In genomic region chr22:40203568-40203967, GRCh38 we compare ENCODE assay signal across 9 cellular contexts. TPM values are rescaled to one million over a fixed set of nuclear protein-coding genes. Genes with fewer than 3 reads are reported as not detected.
DNase-seq lines count a peak whose midpoint lies in the region; ATAC-seq and TF ChIP-seq lines count a peak whose summit lies in the region.
"Had no signal": no experiment of that assay in that cellular context is flagged by ENCODE, and none has a peak within 500 bp of the region (broad histone marks: within the 10 kb centered on the region; RNA-seq: fewer than 3 reads in every experiment).

No MANE protein-coding gene starts in this region.

- H2BK15ac ChIP-seq in H9 (ENCODE audit: low read depth, low read length): no peak overlapping the region

- H3K27ac Mint-ChIP-seq in H9 (peak overlapping the region in 2 of 3 experiments; percentile 26 to 41; a peak in 2 of 7 replicates), naive B cell (peak overlapping the region; percentile 75 to 96 (median 88))
- peak overlapping the region; percentile 88 for H3K27ac Mint-ChIP-seq in activated CD4-positive, alpha-beta T cell treated with anti-CD3 and anti-CD28 coated beads, Interleukin-2, amount 10 ng/mL, durations not matched to agents 7 days and 5 days

- H3K4me1 Mint-ChIP-seq in H9 (peaks cover 62 to 75% of the 10 kb centered on the region in 2 experiments), naive B cell (peaks cover 44 to 67% (median 59%) of the 10 kb centered on the region in 3 donors)
- H3K4me1 Mint-ChIP-seq in activated CD4-positive, alpha-beta T cell treated with anti-CD3 and anti-CD28 coated beads, Interleukin-2, amount 10 ng/mL, durations not matched to agents 7 days and 5 days: peaks cover 61% of the 10 kb centered on the region

- no peak overlapping the region for H2BK12ac ChIP-seq in H9 (ENCODE audit: insufficient read length, low read depth, low read length)

- no peak overlapping the region for H2AK5ac ChIP-seq in H9 (ENCODE audit: insufficient read length, low read length)

- H3K9ac ChIP-seq in H9 (ENCODE audit: extremely low read depth, insufficient read length, low read length): no peak overlapping the region

- no peak overlapping the region for H3K56ac ChIP-seq in H9 (ENCODE audit: insufficient read length, low read depth, low read length)

- H3K27me3 Mint-ChIP-seq in H9 (ENCODE audit: low read depth) (no peaks in the 10 kb centered on the region), naive B cell (no peaks in the 10 kb centered on the region)
- H3K27me3 Mint-ChIP-seq in activated CD4-positive, alpha-beta T cell treated with anti-CD3 and anti-CD28 coated beads, Interleukin-2, amount 10 ng/mL, durations not matched to agents 7 days and 5 days: no peaks in the 10 kb centered on the region

- H4K91ac ChIP-seq in H9 (ENCODE audit: insufficient read length, low read depth, low read length): no peak overlapping the region

- H3K9me3 ChIP-seq in H9 (ENCODE audit: control insufficient read depth, low read depth, low read length): no peaks in the 10 kb centered on the region

- H3K18ac ChIP-seq in H9 (ENCODE audit: insufficient read length, low read depth, low read length): no peak overlapping the region

- peaks cover 40% of the 10 kb centered on the region; the same call in 1 of the 2 replicates for H3K79me2 ChIP-seq in H9 (ENCODE audit: insufficient read depth, low read length)

- H3K23ac ChIP-seq in H9 (ENCODE audit: insufficient read length, low read depth, low read length): no peak overlapping the region

- H3K9me3 Mint-ChIP-seq in H9 (no peaks in the 10 kb centered on the region; a peak in 1 of 5 replicates), naive B cell (no peaks in the 10 kb centered on the region)
- no peaks in the 10 kb centered on the region for H3K9me3 Mint-ChIP-seq in activated CD4-positive, alpha-beta T cell treated with anti-CD3 and anti-CD28 coated beads, Interleukin-2, amount 10 ng/mL, durations not matched to agents 7 days and 5 days

- no peak overlapping the region for H3T11ph ChIP-seq in H9 (ENCODE audit: low read length)

- no peak overlapping the region for H3K4ac ChIP-seq in H9 (ENCODE audit: low read depth, low read length)

- peak; percentile 99 for ATAC-seq in naive B cell (ENCODE audit: low read depth in 2 of 2)
- ATAC-seq in GM21367 (IDR thresholded peaks at IDR 0.05; ENCODE audit: unreplicated experiment): no peak
- ATAC-seq: HCT116 had no signal

- H3K27ac ChIP-seq in H9 (ENCODE audit: insufficient read length, low read depth, low read length): no peak overlapping the region

- no peak overlapping the region for H4K5ac ChIP-seq in H9 (ENCODE audit: insufficient read length, low read depth, low read length)

- no peaks in the 10 kb centered on the region for H4K20me1 ChIP-seq in H9 (ENCODE audit: control insufficient read depth, insufficient read depth, insufficient read length)

- no peak for TF ChIP-seq CTCF in GM12864 (IDR thresholded peaks at IDR 0.05; ENCODE audit: low read depth, low read length, missing control alignments)
- no peak for TF ChIP-seq CTCF in H9 (conservative IDR thresholded peaks at IDR 0.05)

- H3K4me3 Mint-ChIP-seq in H9 (no peak overlapping the region), naive B cell (peak overlapping the region; percentile 13 to 74 (median 47))
- H3K4me3 Mint-ChIP-seq in activated CD4-positive, alpha-beta T cell treated with anti-CD3 and anti-CD28 coated beads, Interleukin-2, amount 10 ng/mL, durations not matched to agents 7 days and 5 days: peak overlapping the region; percentile 18

- H2AFZ ChIP-seq in H9 (ENCODE audit: low read length): no peak overlapping the region

- H3K23me2 ChIP-seq in H9 (ENCODE audit: insufficient read length, low read depth, low read length, poor library complexity, severe bottlenecking): no peaks in the 10 kb centered on the region

- no peak overlapping the region for H4K8ac ChIP-seq in H9 (replicated peaks; ENCODE audit: insufficient read length, low read depth, low read length)

- CTCF ChIA-PET in activated CD4-positive, alpha-beta T cell treated with anti-CD3 and anti-CD28 coated beads, Interleukin-2, amount 10 ng/mL, durations not matched to agents 7 days and 5 days (lab: Charles Lee): interaction anchor here (1.3 to 1.5 kb wide), 2 partner anchors 11 to 12 kb away, joined by 3 to 4 read pairs; no protein-coding TSS in a partner anchor

- peak; percentile 55 for DNase-seq in GM12864 (ENCODE audit: low read depth)
- DNase-seq in H9: no peak
- DNase-seq in activated CD4-positive, alpha-beta T cell treated with anti-CD3 and anti-CD28 coated beads, Interleukin-2, amount 10 ng/mL, durations not matched to agents 7 days and 5 days: peak; percentile 63
- peak; percentile 44 for DNase-seq in naive B cell
- DNase-seq in LoVo (ENCODE audit: low spot score): no peak
- DNase-seq in SIG-M5 (lab: John Stamatoyannopoulos, UW): no peak
- no peak for DNase-seq in kidney glomerular epithelial cell (lab: John Stamatoyannopoulos, UW)

- peaks cover 4% of the 10 kb centered on the region for H3K79me1 ChIP-seq in H9 (ENCODE audit: insufficient read depth, low read depth, low read length, poor library complexity, severe bottlenecking)

- no peak overlapping the region for H2BK120ac ChIP-seq in H9 (ENCODE audit: low read depth, low read length, poor library complexity, severe bottlenecking)

- peaks cover 12% of the 10 kb centered on the region; the same call in 1 of the 2 replicates for H3K4me1 ChIP-seq in H9 (ENCODE audit: insufficient read depth, low read length)

- H3K27me3 ChIP-seq in H9 (ENCODE audit: insufficient read depth, low read length): no peaks in the 10 kb centered on the region

- H3K4me2 ChIP-seq in H9 (ENCODE audit: insufficient read depth, insufficient read length, low read length): no peak overlapping the region

- H2BK20ac ChIP-seq in H9 (ENCODE audit: low read depth, low read length, poor library complexity, severe bottlenecking): no peak overlapping the region

- H3K14ac ChIP-seq in H9 (ENCODE audit: insufficient read depth, low read length): no peak overlapping the region

- WGBS in H9 (ENCODE audit: extremely low coverage, insufficient read length, low lambda C conversion rate): no CpG with 5 or more reads among the region's 5 CpGs

- no peak overlapping the region for H3K4me3 ChIP-seq in GM12864 (ENCODE audit: low read depth, low read length)

- H3K36me3 Mint-ChIP-seq in H9 (ENCODE audit: insufficient read depth in 1 of 3, low read depth in 3 of 3) (peaks cover 0 to 9% (median 4%) of the 10 kb centered on the region in 3 experiments; a peak in 3 of 7 replicates), naive B cell (peaks cover 0 to 6% of the 10 kb centered on the region in 2 donors)
- H3K36me3 Mint-ChIP-seq in activated CD4-positive, alpha-beta T cell treated with anti-CD3 and anti-CD28 coated beads, Interleukin-2, amount 10 ng/mL, durations not matched to agents 7 days and 5 days (ENCODE audit: low read depth): peaks cover 21% of the 10 kb centered on the region

- no peak overlapping the region for H2BK5ac ChIP-seq in H9 (ENCODE audit: insufficient read length, low read length)

- POLR2A ChIA-PET in activated CD4-positive, alpha-beta T cell treated with anti-CD3 and anti-CD28 coated beads, Interleukin-2, amount 10 ng/mL, durations not matched to agents 7 days and 5 days (lab: Charles Lee): no interaction called here

RNA-seq across cellular contexts. Expression of gene TNRC6B, which starts 25.8 kb away (rescaled TPM):
- total RNA-seq in H9 (2021): 53.5 and 58.1 TPM in 2 replicates
- total RNA-seq in activated CD4-positive, alpha-beta T cell treated with anti-CD3 and anti-CD28 coated beads, Interleukin-2, amount 10 ng/mL, durations not matched to agents 7 days and 5 days: 10 to 100 TPM; 65.1 to 65.2 TPM
- 100 to 1,000 TPM in 4 of 6 donors, 10 to 100 TPM in 2; 37.3 to 171 (median 109) TPM for polyA plus RNA-seq in naive B cell (ENCODE audit: low read depth in 6 of 6)

Comparison
In these comparisons a context has a peak if more than half of its experiments do, and no peak if none do; other contexts are left out.
1. DNase-seq: peak in GM12864 (single experiment), activated CD4-positive, alpha-beta T cell treated with anti-CD3 and anti-CD28 coated beads, Interleukin-2, amount 10 ng/mL, durations not matched to agents 7 days and 5 days (single experiment) and naive B cell (single experiment); none in H9 (single experiment), LoVo (single experiment), SIG-M5 (single experiment) and kidney glomerular epithelial cell (single experiment).
2. H3K27ac Mint-ChIP-seq: peak in every context shown above with its lines; median percentile 88 in naive B cell; 88 in activated CD4-positive, alpha-beta T cell treated with anti-CD3 and anti-CD28 coated beads, Interleukin-2, amount 10 ng/mL, durations not matched to agents 7 days and 5 days; 34 in H9.
3. H3K4me3 Mint-ChIP-seq: peak in activated CD4-positive, alpha-beta T cell treated with anti-CD3 and anti-CD28 coated beads, Interleukin-2, amount 10 ng/mL, durations not matched to agents 7 days and 5 days (single experiment) and naive B cell (8 of 8); none in H9 (0 of 2).